Comparison of ENCODE assay signal across 9 cellular contexts in the genomic region with DNA sequence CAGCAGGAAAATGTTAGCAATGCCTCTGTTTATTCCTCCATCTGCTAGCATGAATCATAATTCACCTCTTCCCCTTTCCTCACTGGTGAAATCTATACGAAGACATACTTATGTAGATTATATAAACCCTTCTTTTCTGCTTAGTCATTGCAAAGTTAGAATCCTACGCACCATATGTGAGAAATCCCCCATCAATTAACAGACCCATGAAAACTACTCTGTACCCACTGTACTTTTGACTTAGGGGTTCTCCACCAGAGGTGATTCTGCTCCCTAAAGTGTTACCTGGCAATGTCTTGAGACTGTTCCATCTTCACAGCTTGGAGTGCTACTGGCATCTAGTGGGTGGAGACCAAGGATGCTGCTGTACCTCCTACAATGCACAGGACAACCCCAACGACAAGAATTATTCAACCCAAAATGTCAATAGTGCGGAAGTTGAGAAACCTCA. TPM values are rescaled to one million over a fixed set of nuclear protein-coding genes. Genes with fewer than 3 reads are reported as not detected.
A peak's percentile ranks its signal among the peaks of the same experiment; 100 is the strongest.
DNase-seq lines count a peak whose midpoint lies in the region; ATAC-seq, FAIRE-seq and TF ChIP-seq lines count a peak whose summit lies in the region.
"Had no signal": no experiment of that assay in that cellular context is flagged by ENCODE, and none has a peak within 500 bp of the region (broad histone marks: within the 10 kb centered on the region; RNA-seq: fewer than 3 reads in every experiment).

No MANE protein-coding gene starts in this region.

- intact Hi-C loops in adrenal gland (cut with DNase I): no loop called here
- intact Hi-C loops in heart left ventricle (cut with DNase I): no loop called here
- intact Hi-C loops in CD14-positive monocyte (cut with micrococcal nuclease): no loop called here

- no peak overlapping the region for H3K4me3 Mint-ChIP-seq in CD14-positive monocyte

- H3K4me3 ChIP-seq in adrenal gland: no peak overlapping the region
- H3K4me3 ChIP-seq in mesendoderm (ENCODE audit: low read length): no peak overlapping the region
- H3K4me3 ChIP-seq in heart left ventricle: no peak overlapping the region
- H3K4me3 ChIP-seq: uterus had no signal

- TF ChIP-seq CTCF in D721Med (IDR thresholded peaks at IDR 0.05; ENCODE audit: insufficient read depth, missing control alignments): peak; percentile 65
- TF ChIP-seq CTCF in adrenal gland (IDR thresholded peaks at IDR 0.05): peak in 5 of 6 experiments; percentile 22 to 52 (median 50)
- TF ChIP-seq CTCF in heart left ventricle (IDR thresholded peaks at IDR 0.05): no peak
- no peak for TF ChIP-seq CTCF in CD14-positive monocyte (IDR thresholded peaks at IDR 0.05)

- H2BK120ac ChIP-seq in mesendoderm (ENCODE audit: low read depth, low read length): no peak overlapping the region

- DNase-seq in D721Med (ENCODE audit: insufficient read length, low spot score) (no peak), KBM-7 (peak; percentile 18), adrenal gland (peak in 4 of 7 donors; percentile 17 to 33 (median 20)), mesendoderm (peak; percentile 54), heart left ventricle (no peak), iPS-NIHi11 (ENCODE audit: low spot score) (no peak), CD14-positive monocyte (ENCODE audit: low spot score) (no peak)
- DNase-seq: uterus had no signal

- H3K79me2 ChIP-seq in mesendoderm (ENCODE audit: control insufficient read depth, insufficient read depth, low read length): no peaks in the 10 kb centered on the region

- H3K23ac ChIP-seq in mesendoderm (ENCODE audit: low read length): no peak overlapping the region

- no peak overlapping the region for H3K56ac ChIP-seq in mesendoderm (ENCODE audit: low read length)

- no peaks in the 10 kb centered on the region for H3K79me1 ChIP-seq in mesendoderm (ENCODE audit: low read length)

- H3K27ac Mint-ChIP-seq in CD14-positive monocyte: peak overlapping the region in 1 of 7 donors; percentile 21

- H3K9me3 ChIP-seq in adrenal gland (replicated peaks in 1 of 3) (no peaks in the 10 kb centered on the region), heart left ventricle (peaks cover 0 to 28% (median 2%) of the 10 kb centered on the region in 12 donors)
- H3K9me3 ChIP-seq: uterus had no signal

- no peak overlapping the region for H3K18ac ChIP-seq in mesendoderm (ENCODE audit: low read length)

- no peaks in the 10 kb centered on the region for H3K36me3 Mint-ChIP-seq in CD14-positive monocyte

- H4K5ac ChIP-seq in mesendoderm (ENCODE audit: low read length): no peak overlapping the region

- H4K8ac ChIP-seq in mesendoderm (ENCODE audit: low read depth, low read length): no peak overlapping the region

- peaks cover 1 to 8% (median 3%) of the 10 kb centered on the region in 3 donors for H3K27me3 Mint-ChIP-seq in CD14-positive monocyte (ENCODE audit: low read depth in 3 of 3)

- no peaks in the 10 kb centered on the region for H3K4me1 Mint-ChIP-seq in CD14-positive monocyte

- H3K9ac ChIP-seq in mesendoderm (ENCODE audit: low read length): no peak overlapping the region

- H3K4me1 ChIP-seq in adrenal gland (replicated peaks in 1 of 2): no peaks in the 10 kb centered on the region
- no peaks in the 10 kb centered on the region for H3K4me1 ChIP-seq in mesendoderm (ENCODE audit: control insufficient read depth, low read depth, low read length)
- H3K4me1 ChIP-seq in heart left ventricle: no peaks in the 10 kb centered on the region
- H3K4me1 ChIP-seq: uterus had no signal

- H2AK5ac ChIP-seq in mesendoderm (ENCODE audit: low read length): no peak overlapping the region

- no peak overlapping the region for H3K4ac ChIP-seq in mesendoderm (ENCODE audit: low read depth, low read length)

- TF ChIP-seq POLR2A in adrenal gland (IDR thresholded peaks at IDR 0.05) (no peak), heart left ventricle (IDR thresholded peaks at IDR 0.05) (no peak)

- no peak overlapping the region for H3K4me2 ChIP-seq in mesendoderm (ENCODE audit: low read length)

- H3K9me3 Mint-ChIP-seq in CD14-positive monocyte: peaks cover 0 to 5% (median 2%) of the 10 kb centered on the region in 7 donors

- H2BK15ac ChIP-seq in mesendoderm (replicated peaks; ENCODE audit: low read depth): no peak overlapping the region

- peak; percentile 91 for FAIRE-seq in D721Med (lab: Jason Lieb, UNC)

- 57 to 66% (median 61%) methylated on average over 4 of the region's 4 CpGs for WGBS in adrenal gland, 4 donors
- no CpG with 5 or more reads among the region's 4 CpGs for WGBS in mesendoderm (ENCODE audit: extremely low coverage, insufficient coverage, low lambda C conversion rate)
- 61 to 71% (median 67%) methylated on average over 4 of the region's 4 CpGs for WGBS in heart left ventricle, 4 donors

- in situ Hi-C loops in KBM-7 (cut with MboI; ENCODE audit: low pct_unique_long_range_greater_than_20kb, low sequenced_read_pairs): no loop called here

- ATAC-seq in heart left ventricle (no peak), HG02642 (IDR thresholded peaks at IDR 0.05; ENCODE audit: poor library complexity, unreplicated experiment) (no peak)

- H2BK5ac ChIP-seq in mesendoderm (ENCODE audit: low read length): no peak overlapping the region

- H3K36me3 ChIP-seq in adrenal gland (replicated peaks in 1 of 2) (no peaks in the 10 kb centered on the region), mesendoderm (ENCODE audit: control insufficient read depth, insufficient read depth, low read length) (no peaks in the 10 kb centered on the region), heart left ventricle (no peaks in the 10 kb centered on the region)
- H3K36me3 ChIP-seq: uterus had no signal

- H3K27me3 ChIP-seq in adrenal gland: no peaks in the 10 kb centered on the region
- H3K27me3 ChIP-seq in mesendoderm (ENCODE audit: insufficient read depth, low read length, poor library complexity): no peaks in the 10 kb centered on the region
- H3K27me3 ChIP-seq in heart left ventricle: no peaks in the 10 kb centered on the region
- H3K27me3 ChIP-seq: uterus had no signal

- no peak overlapping the region for H3K27ac ChIP-seq in adrenal gland
- no peak overlapping the region for H3K27ac ChIP-seq in mesendoderm (ENCODE audit: low read depth, low read length)
- H3K27ac ChIP-seq in heart left ventricle: no peak overlapping the region
- H3K27ac ChIP-seq: uterus had no signal

RNA-seq across cellular contexts. Expression of a gene that starts 49.6 kb away (rescaled TPM):
- total RNA-seq in adrenal gland (100 to 1,000 TPM in 7 of 8 donors, 10 to 100 TPM in 1; 78.0 to 169 (median 128) TPM), heart left ventricle (10 to 100 TPM; 13.2 to 22.5 (median 18.8) TPM)
- polyA plus RNA-seq in adrenal gland (100 to 1,000 TPM in 2 of 3 donors, 10 to 100 TPM in 1; 88.3 to 130 (median 109) TPM), heart left ventricle (10 to 100 TPM; 11.1 to 14.2 TPM), CD14-positive monocyte (1 to 10 TPM; 5.9 to 8.7 TPM)
- 27.9 TPM for polyA plus RNA-seq in mesendoderm (2013, experiment 1 of 2)
- polyA plus RNA-seq in mesendoderm (2013, experiment 2 of 2): 28.1 TPM

Comparison
In these comparisons a context has a peak if more than half of its experiments do, and no peak if none do; other contexts are left out.
1. DNase-seq: peak in KBM-7 (single experiment), adrenal gland (4 of 7) and mesendoderm (single experiment); none in D721Med (single experiment), heart left ventricle (0 of 5), iPS-NIHi11 (single experiment) and CD14-positive monocyte (single experiment).
2. CTCF ChIP-seq: peak in D721Med (single experiment) and adrenal gland (5 of 6); none in heart left ventricle (0 of 12) and CD14-positive monocyte (single experiment).
3. RNA of a gene that starts 49.6 kb away (polyA plus RNA-seq): 88.3 to 130 TPM in adrenal gland; 11.1 to 14.2 TPM in heart left ventricle and 5.9 to 8.7 TPM in CD14-positive monocyte; every median in the first group is over 4 times any median in the second.